15 cellular contexts compared by ENCODE assay signal in the genomic region with DNA sequence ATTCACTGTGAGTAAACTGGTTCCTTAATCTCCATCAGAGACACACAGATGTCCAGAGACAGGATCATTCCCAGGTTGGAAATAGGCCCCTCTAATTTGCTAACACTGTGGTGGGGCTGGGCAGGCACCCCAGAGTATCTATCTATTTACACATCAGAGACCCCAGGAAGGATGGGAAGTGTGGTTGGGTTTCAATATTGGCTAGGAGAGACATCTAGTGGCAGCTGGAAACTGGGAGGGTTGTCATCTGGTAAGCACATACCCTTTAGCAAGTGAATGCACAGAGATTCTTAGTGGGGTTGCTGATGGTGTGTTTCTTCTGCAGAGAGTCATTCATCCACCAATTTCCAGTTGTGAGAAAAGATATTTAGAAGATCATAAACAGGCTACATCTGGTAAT. TPM values are rescaled to one million over a fixed set of nuclear protein-coding genes. Genes with fewer than 3 reads are reported as not detected.
DNase-seq lines count a peak whose midpoint lies in the region; ATAC-seq and TF ChIP-seq lines count a peak whose summit lies in the region.
"Had no signal": no experiment of that assay in that cellular context is flagged by ENCODE, and none has a peak within 500 bp of the region (broad histone marks: within the 10 kb centered on the region; RNA-seq: fewer than 3 reads in every experiment).

No MANE protein-coding gene starts in this region.

- H3K4me1 ChIP-seq in cardiac muscle cell (ENCODE audit: low read depth) = no peaks in the 10 kb centered on the region
- no peaks in the 10 kb centered on the region for H3K4me1 ChIP-seq in heart right ventricle
- no peaks in the 10 kb centered on the region for H3K4me1 ChIP-seq in iPS DF 6.9 (ENCODE audit: control insufficient read depth, insufficient read depth, low read length)
- H3K4me1 ChIP-seq: colonic mucosa, uterus had no signal

- H3K27ac ChIP-seq in cardiac muscle cell (no peak overlapping the region), heart right ventricle (no peak overlapping the region), iPS DF 6.9 (ENCODE audit: low read length) (no peak overlapping the region)
- H3K27ac ChIP-seq: colonic mucosa, uterus had no signal

- peak; percentile 0 to 19 for DNase-seq in cardiac muscle cell (ENCODE audit: low read depth in 1 of 2, low spot score in 1 of 2)
- DNase-seq in heart right ventricle = no peak
- peak; percentile 29 for DNase-seq in OCI-M1 (lab: John Stamatoyannopoulos, UW)
- peak; percentile 29 for DNase-seq in iPS DF 6.9 (ENCODE audit: low read depth, low spot score)
- no peak for DNase-seq in activated CD4-positive, CD25-positive, alpha-beta regulatory T cell treated with anti-CD3 and anti-CD28 coated beads, Interleukin-2, amount 50 U/mL, for 72 hours
- DNase-seq in sciatic nerve (ENCODE audit: low spot score) = no peak
- DNase-seq in T-helper 1 cell = no peak
- DNase-seq: activated CD8-positive, alpha-beta memory T cell treated with anti-CD3 and anti-CD28 coated beads for 24 hours; colonic mucosa; left cardiac atrium; NCI-H1694 treated with DMSO at 0.1 percent for 48 hours; PC-3; uterus had no signal

- no peak for ATAC-seq in heart right ventricle
- no peak for ATAC-seq in sciatic nerve
- ATAC-seq in HG02763 (IDR thresholded peaks at IDR 0.05; ENCODE audit: unreplicated experiment) = no peak
- ATAC-seq: left cardiac atrium, PC-3 had no signal

- H3K9me3 ChIP-seq in cardiac muscle cell (ENCODE audit: low read depth) = no peaks in the 10 kb centered on the region
- H3K9me3 ChIP-seq in heart right ventricle = no peaks in the 10 kb centered on the region
- no peaks in the 10 kb centered on the region for H3K9me3 ChIP-seq in iPS DF 6.9 (ENCODE audit: control insufficient read depth, insufficient read depth, low read length)
- H3K9me3 ChIP-seq: colonic mucosa, uterus had no signal

- H3K27me3 ChIP-seq in cardiac muscle cell (no peaks in the 10 kb centered on the region), heart right ventricle (no peaks in the 10 kb centered on the region), iPS DF 6.9 (ENCODE audit: control insufficient read depth, insufficient read depth, low read length) (no peaks in the 10 kb centered on the region)
- H3K27me3 ChIP-seq: colonic mucosa, uterus had no signal

- H3K36me3 ChIP-seq in cardiac muscle cell (no peaks in the 10 kb centered on the region), heart right ventricle (no peaks in the 10 kb centered on the region), iPS DF 6.9 (ENCODE audit: control insufficient read depth, insufficient read depth, low read length) (no peaks in the 10 kb centered on the region)
- H3K36me3 ChIP-seq: colonic mucosa, uterus had no signal

- intact Hi-C loops in heart right ventricle (cut with DNase I) = no loop called here
- intact Hi-C loops in sciatic nerve (cut with DNase I) = no loop called here

- TF ChIP-seq CTCF in cardiac muscle cell (IDR thresholded peaks at IDR 0.05; ENCODE audit: low read depth, low read length) (no peak), heart right ventricle (IDR thresholded peaks at IDR 0.05) (no peak)

- no peak overlapping the region for H3K4me3 ChIP-seq in cardiac muscle cell
- no peak overlapping the region for H3K4me3 ChIP-seq in heart right ventricle
- no peak overlapping the region for H3K4me3 ChIP-seq in iPS DF 6.9 (ENCODE audit: low read length)
- H3K4me3 ChIP-seq: colonic mucosa, uterus had no signal

RNA-seq across cellular contexts. Expression of a gene that starts 36.0 kb away (rescaled TPM):
- 0.42 and 0.48 TPM in 2 replicates for total RNA-seq in cardiac muscle cell
- polyA plus RNA-seq in cardiac muscle cell = 0.55 and 0.85 TPM in 2 replicates
- under 1 TPM in 6 of 10 donors, not detected in 4; 0.09 to 0.73 (median 0.17) TPM for total RNA-seq in heart right ventricle
- polyA plus RNA-seq in heart right ventricle = under 1 TPM in 1 of 2 donors, not detected in 1; 0.03 TPM
- total RNA-seq in sciatic nerve = 1.4 TPM
- total RNA-seq: HT1080, PC-3 had no signal

Comparison
In these comparisons a context has a peak if more than half of its experiments do, and no peak if none do; other contexts are left out.
1. DNase-seq: peak in cardiac muscle cell (2 of 2), OCI-M1 (single experiment) and iPS DF 6.9 (single experiment); none in heart right ventricle (0 of 2), activated CD4-positive, CD25-positive, alpha-beta regulatory T cell treated with anti-CD3 and anti-CD28 coated beads, Interleukin-2, amount 50 U/mL, for 72 hours (single experiment), sciatic nerve (single experiment) and T-helper 1 cell (0 of 5).